Comparison of ENCODE assay signal across 1 cellular context in the genomic region with DNA sequence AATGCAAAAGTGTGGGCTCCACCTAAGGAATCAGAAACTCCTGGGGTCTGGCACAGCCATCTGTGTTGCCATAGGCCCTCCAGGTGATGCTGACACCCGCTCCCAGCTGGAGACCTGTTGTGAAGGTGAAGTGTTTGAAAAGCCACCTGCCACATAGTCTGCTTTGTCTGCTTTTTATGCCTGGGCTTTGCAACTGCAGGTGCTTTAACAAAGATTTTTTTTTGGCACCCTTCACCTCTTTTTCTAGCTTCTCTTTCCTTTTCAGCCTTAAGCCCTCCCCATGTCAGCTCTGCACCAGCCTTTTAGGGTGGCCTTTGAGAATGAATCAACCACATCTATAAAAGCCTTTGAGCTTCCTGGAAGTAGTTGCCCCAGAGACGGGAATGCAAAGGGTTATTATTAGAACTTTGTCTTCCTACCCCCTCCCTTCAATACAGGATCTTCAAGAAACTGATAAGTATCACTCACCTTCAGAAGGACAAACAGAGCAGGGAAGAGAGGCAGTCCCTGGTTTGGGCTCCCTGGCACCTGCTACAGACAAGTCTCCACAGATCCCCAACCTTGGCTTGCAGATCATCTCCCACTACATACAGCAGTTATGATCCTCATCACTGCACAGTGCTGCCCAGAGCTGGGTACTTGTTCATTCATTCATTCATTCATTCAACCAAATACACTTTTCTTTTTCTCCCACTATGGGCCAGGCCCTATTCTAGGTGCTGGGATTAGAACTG.
TF ChIP-seq lines count a peak whose summit lies in the region.

No MANE protein-coding gene starts in this region.

TF ChIP-seq in H1, 55 proteins besides CTCF, POLR2A, EP300 and RAD21 (continued from another document):
- TF ChIP-seq E2F6 (IDR thresholded peaks at IDR 0.05): no peak
- no peak for TF ChIP-seq BRCA1 (IDR thresholded peaks at IDR 0.05; ENCODE audit: low read depth, low read length)
- TF ChIP-seq GABPA (IDR thresholded peaks at IDR 0.05; ENCODE audit: borderline replicate concordance, insufficient read depth, low read length): no peak
- TF ChIP-seq MAX (IDR thresholded peaks at IDR 0.05): no peak
- TF ChIP-seq, protein P1, sequence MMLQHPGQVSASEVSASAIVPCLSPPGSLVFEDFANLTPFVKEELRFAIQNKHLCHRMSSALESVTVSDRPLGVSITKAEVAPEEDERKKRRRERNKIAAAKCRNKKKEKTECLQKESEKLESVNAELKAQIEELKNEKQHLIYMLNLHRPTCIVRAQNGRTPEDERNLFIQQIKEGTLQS (IDR thresholded peaks at IDR 0.05; ENCODE audit: insufficient read depth, low read depth, low read length): no peak
- no peak for TF ChIP-seq RNF2 (IDR thresholded peaks at IDR 0.05; ENCODE audit: borderline replicate concordance, low read depth, low read length, missing control alignments, poor library complexity, severe bottlenecking)
